Comparison of ENCODE assay signal across 1 cellular context in the genomic region with DNA sequence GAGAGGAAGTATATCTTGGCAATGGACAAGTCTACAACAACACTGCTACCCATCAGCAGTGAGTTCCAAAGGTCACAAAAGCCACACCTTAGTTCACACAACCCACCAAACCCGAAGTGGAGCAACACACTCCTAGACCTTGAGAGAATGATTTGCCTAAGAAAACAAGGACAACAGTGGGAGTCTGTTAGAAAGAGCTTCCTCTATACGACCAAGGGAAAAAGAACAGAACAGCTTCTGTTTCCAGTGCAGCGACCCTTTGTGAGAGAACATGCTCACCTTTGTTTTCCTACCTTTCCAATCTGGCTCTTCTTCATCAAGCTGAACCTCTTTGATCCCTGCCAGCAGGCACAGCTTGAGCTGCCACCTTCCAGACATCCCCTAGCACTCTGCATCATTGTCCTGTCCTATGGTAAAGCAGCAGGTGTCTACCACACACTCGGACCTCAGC.
TF ChIP-seq lines count a peak whose summit lies in the region.

No MANE protein-coding gene starts in this region.

TF ChIP-seq in HepG2, 621 proteins besides CTCF, POLR2A, EP300 and RAD21 (continued from another document and continues in another):
- TF ChIP-seq, protein P1, sequence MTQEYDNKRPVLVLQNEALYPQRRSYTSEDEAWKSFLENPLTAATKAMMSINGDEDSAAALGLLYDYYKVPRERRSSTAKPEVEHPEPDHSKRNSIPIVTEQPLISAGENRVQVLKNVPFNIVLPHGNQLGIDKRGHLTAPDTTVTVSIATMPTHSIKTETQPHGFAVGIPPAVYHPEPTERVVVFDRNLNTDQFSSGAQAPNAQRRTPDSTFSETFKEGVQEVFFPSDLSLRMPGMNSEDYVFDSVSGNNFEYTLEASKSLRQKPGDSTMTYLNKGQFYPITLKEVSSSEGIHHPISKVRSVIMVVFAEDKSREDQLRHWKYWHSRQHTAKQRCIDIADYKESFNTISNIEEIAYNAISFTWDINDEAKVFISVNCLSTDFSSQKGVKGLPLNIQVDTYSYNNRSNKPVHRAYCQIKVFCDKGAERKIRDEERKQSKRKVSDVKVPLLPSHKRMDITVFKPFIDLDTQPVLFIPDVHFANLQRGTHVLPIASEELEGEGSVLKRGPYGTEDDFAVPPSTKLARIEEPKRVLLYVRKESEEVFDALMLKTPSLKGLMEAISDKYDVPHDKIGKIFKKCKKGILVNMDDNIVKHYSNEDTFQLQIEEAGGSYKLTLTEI (CRISPR knock-in tag; conservative IDR thresholded peaks at IDR 0.05): no peak
- TF ChIP-seq, protein P2, sequence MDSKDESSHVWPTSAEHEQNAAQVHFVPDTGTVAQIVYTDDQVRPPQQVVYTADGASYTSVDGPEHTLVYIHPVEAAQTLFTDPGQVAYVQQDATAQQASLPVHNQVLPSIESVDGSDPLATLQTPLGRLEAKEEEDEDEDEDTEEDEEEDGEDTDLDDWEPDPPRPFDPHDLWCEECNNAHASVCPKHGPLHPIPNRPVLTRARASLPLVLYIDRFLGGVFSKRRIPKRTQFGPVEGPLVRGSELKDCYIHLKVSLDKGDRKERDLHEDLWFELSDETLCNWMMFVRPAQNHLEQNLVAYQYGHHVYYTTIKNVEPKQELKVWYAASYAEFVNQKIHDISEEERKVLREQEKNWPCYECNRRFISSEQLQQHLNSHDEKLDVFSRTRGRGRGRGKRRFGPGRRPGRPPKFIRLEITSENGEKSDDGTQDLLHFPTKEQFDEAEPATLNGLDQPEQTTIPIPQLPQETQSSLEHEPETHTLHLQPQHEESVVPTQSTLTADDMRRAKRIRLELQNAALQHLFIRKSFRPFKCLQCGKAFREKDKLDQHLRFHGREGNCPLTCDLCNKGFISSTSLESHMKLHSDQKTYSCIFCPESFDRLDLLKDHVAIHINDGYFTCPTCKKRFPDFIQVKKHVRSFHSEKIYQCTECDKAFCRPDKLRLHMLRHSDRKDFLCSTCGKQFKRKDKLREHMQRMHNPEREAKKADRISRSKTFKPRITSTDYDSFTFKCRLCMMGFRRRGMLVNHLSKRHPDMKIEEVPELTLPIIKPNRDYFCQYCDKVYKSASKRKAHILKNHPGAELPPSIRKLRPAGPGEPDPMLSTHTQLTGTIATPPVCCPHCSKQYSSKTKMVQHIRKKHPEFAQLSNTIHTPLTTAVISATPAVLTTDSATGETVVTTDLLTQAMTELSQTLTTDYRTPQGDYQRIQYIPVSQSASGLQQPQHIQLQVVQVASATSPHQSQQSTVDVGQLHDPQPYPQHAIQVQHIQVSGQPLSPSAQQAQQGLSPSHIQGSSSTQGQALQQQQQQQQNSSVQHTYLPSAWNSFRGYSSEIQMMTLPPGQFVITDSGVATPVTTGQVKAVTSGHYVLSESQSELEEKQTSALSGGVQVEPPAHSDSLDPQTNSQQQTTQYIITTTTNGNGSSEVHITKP (CRISPR knock-in tag; IDR thresholded peaks at IDR 0.05; ENCODE audit: low read depth): peak; percentile 49; the same call in 1 of the 2 replicates
- peak; percentile 64 for TF ChIP-seq PHF21A (CRISPR knock-in tag; IDR thresholded peaks at IDR 0.05)
- TF ChIP-seq, protein P3, sequence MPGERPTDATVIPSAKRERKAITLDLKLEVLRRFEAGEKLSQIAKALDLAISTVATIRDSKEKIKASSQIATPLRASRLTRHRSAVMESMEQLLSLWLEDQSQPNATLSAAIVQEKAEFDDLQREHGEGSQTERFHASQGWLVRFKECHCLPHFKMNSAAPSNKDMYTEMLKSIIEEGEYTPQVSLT (CRISPR knock-in tag; IDR thresholded peaks at IDR 0.05; ENCODE audit: borderline replicate concordance, low read depth): no peak
- TF ChIP-seq RXRA (CRISPR knock-in tag; IDR thresholded peaks at IDR 0.05): peak; percentile 61; the same call in 1 of the 2 replicates
- peak; percentile 95 for TF ChIP-seq HOMEZ (CRISPR knock-in tag; IDR thresholded peaks at IDR 0.05; ENCODE audit: low read depth)
- peak; percentile 54; the same call in 1 of the 2 replicates for TF ChIP-seq PITX1 (CRISPR knock-in tag; IDR thresholded peaks at IDR 0.05)
- 0 out of 2 replicates have a peak, but pooled peaks have one; percentile 37 for TF ChIP-seq HNF1A (IDR thresholded peaks at IDR 0.05; ENCODE audit: low read depth)
- peak; percentile 79; the same call in 1 of the 2 replicates for TF ChIP-seq HNF1A (CRISPR knock-in tag; IDR thresholded peaks at IDR 0.05; ENCODE audit: borderline replicate concordance)
- TF ChIP-seq ZBED4 (CRISPR knock-in tag; IDR thresholded peaks at IDR 0.05; ENCODE audit: borderline replicate concordance): peak; percentile 69
- TF ChIP-seq ATF7 (IDR thresholded peaks at IDR 0.05): no peak
- no peak for TF ChIP-seq ATF7 (CRISPR knock-in tag; IDR thresholded peaks at IDR 0.05)
- TF ChIP-seq FOXJ3 (CRISPR knock-in tag; IDR thresholded peaks at IDR 0.05; ENCODE audit: borderline replicate concordance): peak; percentile 91; the same call in 1 of the 2 replicates
- TF ChIP-seq MXI1 (IDR thresholded peaks at IDR 0.05; ENCODE audit: borderline replicate concordance, low read depth, low read length): no peak
- TF ChIP-seq JUNB (CRISPR knock-in tag; IDR thresholded peaks at IDR 0.05; ENCODE audit: borderline replicate concordance): no peak
- TF ChIP-seq ZNF335 (CRISPR knock-in tag; IDR thresholded peaks at IDR 0.05): peak; percentile 29; the same call in 1 of the 2 replicates
- no peak for TF ChIP-seq HOXA7 (CRISPR knock-in tag; IDR thresholded peaks at IDR 0.05)
- no peak for TF ChIP-seq MEIS2 (CRISPR knock-in tag; IDR thresholded peaks at IDR 0.05)
- peak; percentile 82; the same call in 1 of the 2 replicates for TF ChIP-seq ZBTB25 (CRISPR knock-in tag; IDR thresholded peaks at IDR 0.05)
- TF ChIP-seq, protein P4, sequence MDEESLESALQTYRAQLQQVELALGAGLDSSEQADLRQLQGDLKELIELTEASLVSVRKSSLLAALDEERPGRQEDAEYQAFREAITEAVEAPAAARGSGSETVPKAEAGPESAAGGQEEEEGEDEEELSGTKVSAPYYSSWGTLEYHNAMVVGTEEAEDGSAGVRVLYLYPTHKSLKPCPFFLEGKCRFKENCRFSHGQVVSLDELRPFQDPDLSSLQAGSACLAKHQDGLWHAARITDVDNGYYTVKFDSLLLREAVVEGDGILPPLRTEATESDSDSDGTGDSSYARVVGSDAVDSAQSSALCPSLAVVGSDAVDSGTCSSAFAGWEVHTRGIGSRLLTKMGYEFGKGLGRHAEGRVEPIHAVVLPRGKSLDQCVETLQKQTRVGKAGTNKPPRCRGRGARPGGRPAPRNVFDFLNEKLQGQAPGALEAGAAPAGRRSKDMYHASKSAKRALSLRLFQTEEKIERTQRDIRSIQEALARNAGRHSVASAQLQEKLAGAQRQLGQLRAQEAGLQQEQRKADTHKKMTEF (CRISPR knock-in tag; IDR thresholded peaks at IDR 0.05): peak; percentile 83
- peak; percentile 52; the same call in 1 of the 2 replicates for TF ChIP-seq MIER3 (CRISPR knock-in tag; IDR thresholded peaks at IDR 0.05; ENCODE audit: borderline replicate concordance)
- peak; percentile 96; the same call in 1 of the 2 replicates for TF ChIP-seq EHMT2 (IDR thresholded peaks at IDR 0.05; ENCODE audit: borderline replicate concordance, low read depth, low read length)
- TF ChIP-seq ZNF331 (CRISPR knock-in tag; IDR thresholded peaks at IDR 0.05): peak; percentile 95
- peak; percentile 88 for TF ChIP-seq ZEB1 (IDR thresholded peaks at IDR 0.05; ENCODE audit: insufficient replicate concordance, low read depth)
- 0 out of 2 replicates have a peak, but pooled peaks have one; percentile 31 for TF ChIP-seq DNMT3B (CRISPR knock-in tag; conservative IDR thresholded peaks at IDR 0.05)
- TF ChIP-seq, protein P5, sequence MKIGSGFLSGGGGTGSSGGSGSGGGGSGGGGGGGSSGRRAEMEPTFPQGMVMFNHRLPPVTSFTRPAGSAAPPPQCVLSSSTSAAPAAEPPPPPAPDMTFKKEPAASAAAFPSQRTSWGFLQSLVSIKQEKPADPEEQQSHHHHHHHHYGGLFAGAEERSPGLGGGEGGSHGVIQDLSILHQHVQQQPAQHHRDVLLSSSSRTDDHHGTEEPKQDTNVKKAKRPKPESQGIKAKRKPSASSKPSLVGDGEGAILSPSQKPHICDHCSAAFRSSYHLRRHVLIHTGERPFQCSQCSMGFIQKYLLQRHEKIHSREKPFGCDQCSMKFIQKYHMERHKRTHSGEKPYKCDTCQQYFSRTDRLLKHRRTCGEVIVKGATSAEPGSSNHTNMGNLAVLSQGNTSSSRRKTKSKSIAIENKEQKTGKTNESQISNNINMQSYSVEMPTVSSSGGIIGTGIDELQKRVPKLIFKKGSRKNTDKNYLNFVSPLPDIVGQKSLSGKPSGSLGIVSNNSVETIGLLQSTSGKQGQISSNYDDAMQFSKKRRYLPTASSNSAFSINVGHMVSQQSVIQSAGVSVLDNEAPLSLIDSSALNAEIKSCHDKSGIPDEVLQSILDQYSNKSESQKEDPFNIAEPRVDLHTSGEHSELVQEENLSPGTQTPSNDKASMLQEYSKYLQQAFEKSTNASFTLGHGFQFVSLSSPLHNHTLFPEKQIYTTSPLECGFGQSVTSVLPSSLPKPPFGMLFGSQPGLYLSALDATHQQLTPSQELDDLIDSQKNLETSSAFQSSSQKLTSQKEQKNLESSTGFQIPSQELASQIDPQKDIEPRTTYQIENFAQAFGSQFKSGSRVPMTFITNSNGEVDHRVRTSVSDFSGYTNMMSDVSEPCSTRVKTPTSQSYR (CRISPR knock-in tag; IDR thresholded peaks at IDR 0.05; ENCODE audit: borderline replicate concordance): peak; percentile 62; the same call in 1 of the 2 replicates
- TF ChIP-seq LCORL (IDR thresholded peaks at IDR 0.05): no peak
- TF ChIP-seq LCORL (CRISPR knock-in tag; IDR thresholded peaks at IDR 0.05): peak; percentile 55; the same call in 1 of the 2 replicates
- TF ChIP-seq HHEX (CRISPR knock-in tag; IDR thresholded peaks at IDR 0.05): peak; percentile 49; the same call in 1 of the 2 replicates
- TF ChIP-seq TRIM24 (CRISPR knock-in tag; IDR thresholded peaks at IDR 0.05): no peak
- 0 out of 2 replicates have a peak, but pooled peaks have one; percentile 26 for TF ChIP-seq ZNF343 (CRISPR knock-in tag; IDR thresholded peaks at IDR 0.05)
- TF ChIP-seq SIX4 (CRISPR knock-in tag; IDR thresholded peaks at IDR 0.05): peak; percentile 82; the same call in 1 of the 2 replicates
